Comparison of ENCODE assay signal across 18 cellular contexts in the genomic region with DNA sequence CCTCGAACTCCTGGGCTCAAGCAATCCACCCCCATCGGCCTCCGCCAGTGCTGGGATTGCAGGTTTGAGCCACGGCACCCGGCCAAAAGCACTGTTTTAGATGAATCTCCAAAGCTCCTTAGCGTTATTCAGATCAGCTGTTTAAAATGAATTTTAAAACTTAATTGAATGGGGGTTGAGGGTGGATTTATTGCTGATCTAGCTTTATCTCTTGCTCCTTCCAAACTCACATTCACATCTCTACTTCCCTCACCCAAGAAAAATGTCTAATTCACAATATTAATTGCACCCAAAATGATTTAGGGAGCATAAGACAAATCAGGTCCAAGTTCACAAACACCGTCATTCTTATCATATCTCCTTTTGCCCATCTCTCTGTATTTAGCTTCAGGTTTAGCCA.
A peak's percentile ranks its signal among the peaks of the same experiment; 100 is the strongest.
DNase-seq lines count a peak whose midpoint lies in the region; ATAC-seq, FAIRE-seq and TF ChIP-seq lines count a peak whose summit lies in the region.
"Had no signal": no experiment of that assay in that cellular context is flagged by ENCODE, and none has a peak within 500 bp of the region (broad histone marks: within the 10 kb centered on the region; RNA-seq: fewer than 3 reads in every experiment).

No MANE protein-coding gene starts in this region.

- H3K36me3 Mint-ChIP-seq in Caco-2 (ENCODE audit: insufficient read depth, unreplicated experiment) (no peaks in the 10 kb centered on the region), progenitor cell of endocrine pancreas (ENCODE audit: insufficient read depth) (peaks cover 24% of the 10 kb centered on the region)
- H3K36me3 Mint-ChIP-seq: IgD-negative memory B cell had no signal

- BruUV-seq in Caco-2 (replicated peaks; lab: Mats Ljungman, UMichigan) (no TSS peak), GM12878 (replicated peaks; lab: Mats Ljungman, UMichigan) (TSS peak; percentile 19), PC-9 (replicated peaks; lab: Mats Ljungman, UMichigan) (no TSS peak)

- H3K4me3 Mint-ChIP-seq in Caco-2 (ENCODE audit: unreplicated experiment) = no peak overlapping the region
- no peak overlapping the region for H3K4me3 Mint-ChIP-seq in progenitor cell of endocrine pancreas (ENCODE audit: low read depth)
- H3K4me3 Mint-ChIP-seq: CD4-positive, alpha-beta T cell; IgD-negative memory B cell had no signal

- POLR2A ChIA-PET in A549 (lab: Yijun Ruan, JAX) = no interaction called here
- POLR2A ChIA-PET in Caco-2 (lab: Charles Lee) = no interaction called here
- POLR2A ChIA-PET in GM12878 (lab: Charles Lee) = no interaction called here
- POLR2A ChIA-PET in PC-9 (lab: Charles Lee; ENCODE audit: unreplicated experiment) = no interaction called here

- no peak overlapping the region for H3K9ac ChIP-seq in GM12878 (ENCODE audit: control insufficient read depth, insufficient read depth, low read length)

- DNase-seq in A549 (ENCODE audit: low read depth in 1 of 2, low spot score in 1 of 2) (no peak), Caco-2 (no peak), GM12878 (ENCODE audit: low read depth, low spot score) (no peak), progenitor cell of endocrine pancreas (ENCODE audit: low spot score, unreplicated experiment) (no peak), PC-9 (no peak)
- DNase-seq: AML-193; CD4-positive, alpha-beta T cell; DMS153; DMS79 treated with DMSO at 0.1 percent for 48 hours; GF-D8; KG1 had no signal

- H3K4me2 ChIP-seq in A549 (no peak overlapping the region), GM12878 (ENCODE audit: control insufficient read depth, insufficient read depth) (no peak overlapping the region), PC-9 (no peak overlapping the region)

- H3K4me3 ChIP-seq in A549 (no peak overlapping the region), Caco-2 (ENCODE audit: low read depth, low read length) (no peak overlapping the region), GM12878 (no peak overlapping the region), PC-9 (no peak overlapping the region)
- H3K4me3 ChIP-seq: HAP-1 had no signal

- H3K4me1 ChIP-seq in A549 (no peaks in the 10 kb centered on the region; the same call in 2 of the 3 replicates), Caco-2 (peaks cover 34% of the 10 kb centered on the region), GM12878 (ENCODE audit: control insufficient read depth, insufficient read depth, low read length) (peaks cover 5% of the 10 kb centered on the region; the same call in 1 of the 2 replicates), PC-9 (replicated peaks; ENCODE audit: insufficient read depth) (no peaks in the 10 kb centered on the region)

- H3K4me1 Mint-ChIP-seq in Caco-2 (ENCODE audit: low read depth, unreplicated experiment) (no peaks in the 10 kb centered on the region), progenitor cell of endocrine pancreas (ENCODE audit: low read depth) (peaks cover 37% of the 10 kb centered on the region)

- H2AFZ ChIP-seq in GM12878 (ENCODE audit: control insufficient read depth, low read depth, low read length) (no peak overlapping the region), PC-9 (no peak overlapping the region)

- SMC1A ChIA-PET in GM12878 (lab: Charles Lee; ENCODE audit: uncharacterized antibody, unreplicated experiment) = interaction anchor here (0.7 to 1.5 kb wide), 4 partner anchors 13 to 482 kb away, joined by 3 to 4 read pairs (median 4); no protein-coding TSS in a partner anchor

- H3F3A ChIP-seq in PC-9 (ENCODE audit: insufficient read depth, low read depth) = no peaks in the 10 kb centered on the region

- H4K20me1 ChIP-seq in GM12878 (ENCODE audit: control insufficient read depth, insufficient read depth) (no peaks in the 10 kb centered on the region), PC-9 (ENCODE audit: insufficient read depth) (no peaks in the 10 kb centered on the region)

- CTCF ChIA-PET in A549 (lab: Yijun Ruan, JAX) = no interaction called here
- CTCF ChIA-PET in Caco-2 (lab: Charles Lee) = no interaction called here
- CTCF ChIA-PET in GM12878 (lab: Yijun Ruan, JAX) = interaction anchor here (0.8 to 1.0 kb wide), 2 partner anchors 8 to 14 kb away, joined by 3 read pairs; no protein-coding TSS in a partner anchor
- CTCF ChIA-PET in PC-9 (lab: Charles Lee) = no interaction called here

- H3K9me3 ChIP-seq in A549 = no peaks in the 10 kb centered on the region
- H3K9me3 ChIP-seq in Caco-2 = no peaks in the 10 kb centered on the region
- H3K9me3 ChIP-seq in GM12878 (replicated peaks; ENCODE audit: control insufficient read depth, insufficient read depth, low read length) = no peaks in the 10 kb centered on the region
- H3K9me3 ChIP-seq in PC-9 (ENCODE audit: insufficient read depth, low read depth) = no peaks in the 10 kb centered on the region
- H3K9me3 ChIP-seq: HAP-1 had no signal

- H3K27ac ChIP-seq in A549 = no peak overlapping the region
- H3K27ac ChIP-seq in GM12878 (ENCODE audit: control insufficient read depth, insufficient read depth) = no peak overlapping the region
- no peak overlapping the region for H3K27ac ChIP-seq in PC-9
- H3K27ac ChIP-seq: C4-2B, HL-60 had no signal

- no peak for TF ChIP-seq CTCF in A549 (IDR thresholded peaks at IDR 0.05)
- TF ChIP-seq CTCF in Caco-2 (IDR thresholded peaks at IDR 0.05; ENCODE audit: insufficient read depth in 1 of 2, low read depth in 1 of 2, low read length in 1 of 2, severe bottlenecking in 1 of 2, unreplicated experiment in 1 of 2) = no peak
- no peak for TF ChIP-seq CTCF in GM12878 (IDR thresholded peaks at IDR 0.05 in 2 of 3, conservative IDR thresholded peaks at IDR 0.05 in 1 of 3; ENCODE audit: control insufficient read depth in 2 of 3, extremely low read depth in 1 of 3, insufficient read depth in 1 of 3, low read depth in 3 of 3, low read length in 3 of 3)
- no peak for TF ChIP-seq CTCF in progenitor cell of endocrine pancreas (IDR thresholded peaks at IDR 0.05; ENCODE audit: unreplicated experiment)
- TF ChIP-seq CTCF in PC-9 (conservative IDR thresholded peaks at IDR 0.05) = no peak

- TF ChIP-seq EP300 in A549 (IDR thresholded peaks at IDR 0.05) = no peak
- TF ChIP-seq EP300 in GM12878 (IDR thresholded peaks at IDR 0.05; ENCODE audit: borderline replicate concordance in 1 of 2, control insufficient read depth in 1 of 2, low read depth in 2 of 2, low read length in 2 of 2) = no peak

- no peak for ATAC-seq in A549
- no peak for ATAC-seq in GM12878
- no peak for ATAC-seq in HG03378 (IDR thresholded peaks at IDR 0.05; ENCODE audit: unreplicated experiment)

- TF ChIP-seq RAD21 in A549 (conservative IDR thresholded peaks at IDR 0.05 in 1 of 2, IDR thresholded peaks at IDR 0.05 in 1 of 2) = no peak
- TF ChIP-seq RAD21 in GM12878 (IDR thresholded peaks at IDR 0.05; ENCODE audit: insufficient read depth, low read depth, low read length) = no peak

- H3K9me3 Mint-ChIP-seq in Caco-2 (ENCODE audit: unreplicated experiment) = no peaks in the 10 kb centered on the region
- H3K9me3 Mint-ChIP-seq in progenitor cell of endocrine pancreas (ENCODE audit: low read depth) = peaks cover 5% of the 10 kb centered on the region
- H3K9me3 Mint-ChIP-seq: CD4-positive, alpha-beta T cell; IgD-negative memory B cell had no signal

- FAIRE-seq in A549 (lab: Jason Lieb, UNC) (no peak), GM12878 (lab: Jason Lieb, UNC) (no peak)
- FAIRE-seq: A204.1, H1 had no signal

- H3K27ac Mint-ChIP-seq in Caco-2 (ENCODE audit: unreplicated experiment) (peak overlapping the region; percentile 12), progenitor cell of endocrine pancreas (peak overlapping the region; percentile 0)
- H3K27ac Mint-ChIP-seq: CD4-positive, alpha-beta T cell; IgD-negative memory B cell had no signal

- WGBS in A549 (ENCODE audit: missing lambda C conversion rate) = 96% methylated on average over 7 of the region's 7 CpGs
- 79% methylated on average over 7 of the region's 7 CpGs for WGBS in GM12878 (ENCODE audit: insufficient coverage, insufficient replicate concordance, low lambda C conversion rate, missing lambda C conversion rate)

- H3K27me3 ChIP-seq in Caco-2 (replicated peaks; ENCODE audit: control insufficient read depth, insufficient read depth, low read length) (no peaks in the 10 kb centered on the region), GM12878 (replicated peaks in 1 of 2; ENCODE audit: control insufficient read depth in 2 of 2, insufficient read depth in 2 of 2, low read length in 1 of 2) (no peaks in the 10 kb centered on the region), PC-9 (ENCODE audit: insufficient read depth, low read depth) (no peaks in the 10 kb centered on the region)

- in situ Hi-C loops in GM12878 (cut with MboI) = no loop called here

- H3K79me2 ChIP-seq in GM12878 (ENCODE audit: control insufficient read depth, insufficient read depth, low read length) = no peaks in the 10 kb centered on the region; the same call in 1 of the 2 replicates
- H3K79me2 ChIP-seq in PC-9 (ENCODE audit: low read depth) = no peaks in the 10 kb centered on the region

- intact Hi-C loops in Caco-2 (cut with micrococcal nuclease; ENCODE audit: unreplicated experiment) = no loop called here
- intact Hi-C loops in GM12878 (cut with micrococcal nuclease; ENCODE audit: unreplicated experiment) = loop anchor here (10.0 kb wide), 1 partner anchor 126 kb away; no protein-coding TSS in a partner anchor
- intact Hi-C loops in PC-9 (cut with micrococcal nuclease; ENCODE audit: unreplicated experiment) = no loop called here

- H3K27me3 Mint-ChIP-seq in Caco-2 (ENCODE audit: insufficient read depth, unreplicated experiment) (no peaks in the 10 kb centered on the region), progenitor cell of endocrine pancreas (no peaks in the 10 kb centered on the region)
- H3K27me3 Mint-ChIP-seq: CD4-positive, alpha-beta T cell; IgD-negative memory B cell had no signal

- RAD21 ChIA-PET in GM12878 (lab: Charles Lee; ENCODE audit: unreplicated experiment) = no interaction called here

- H3K9me2 ChIP-seq in PC-9 (ENCODE audit: insufficient read depth) = no peaks in the 10 kb centered on the region

- TF ChIP-seq POLR2A in A549 (IDR thresholded peaks at IDR 0.05; ENCODE audit: low read length) = no peak
- TF ChIP-seq POLR2A in GM12878 (IDR thresholded peaks at IDR 0.05; ENCODE audit: low read depth, low read length) = no peak

- peaks cover 1% of the 10 kb centered on the region; the same call in 1 of the 2 replicates for H3K36me3 ChIP-seq in Caco-2 (ENCODE audit: control insufficient read depth, insufficient read depth, low read length)
- H3K36me3 ChIP-seq in GM12878 (ENCODE audit: control insufficient read depth in 2 of 2, insufficient read depth in 2 of 2, low read length in 1 of 2) = no peaks in the 10 kb centered on the region
- no peaks in the 10 kb centered on the region for H3K36me3 ChIP-seq in PC-9 (ENCODE audit: low read depth)
- H3K36me3 ChIP-seq: HAP-1 had no signal

TF ChIP-seq in A549, 52 proteins besides CTCF, POLR2A, EP300 and RAD21 (continues in another document):
- TF ChIP-seq MAFK (IDR thresholded peaks at IDR 0.05; ENCODE audit: partially characterized antibody) = peak; percentile 14

TF ChIP-seq in GM12878, 131 proteins besides CTCF, POLR2A, EP300 and RAD21 (continues in another document):
- TF ChIP-seq USF1 (IDR thresholded peaks at IDR 0.05; ENCODE audit: borderline replicate concordance, extremely low read length, insufficient read depth, low read depth, low read length) = no peak
